In the genomic region with DNA sequence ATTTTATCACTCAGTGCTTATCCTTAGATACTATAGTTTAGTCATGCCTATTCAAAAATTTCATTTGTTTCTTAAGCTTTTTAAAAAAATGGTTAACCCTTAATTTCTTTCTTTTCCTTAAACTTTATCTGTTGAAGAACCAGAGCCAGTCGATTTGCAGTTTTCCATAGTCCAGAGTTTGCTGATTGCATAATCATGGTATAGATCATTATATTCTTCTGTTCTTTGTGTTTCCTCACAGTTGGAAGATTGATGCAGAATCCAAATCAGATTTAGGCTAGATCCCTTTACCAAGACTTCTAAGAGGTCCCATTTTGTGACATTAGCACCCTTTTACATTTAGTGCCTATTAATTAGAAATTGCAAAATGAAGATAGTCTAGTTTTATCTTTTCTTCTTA, we compare ENCODE assay signal across 34 cellular contexts. TPM values are rescaled to one million over a fixed set of nuclear protein-coding genes. Genes with fewer than 3 reads are reported as not detected.
"Had no signal": no experiment of that assay in that cellular context is flagged by ENCODE, and none has a peak within 500 bp of the region (broad histone marks: within the 10 kb centered on the region; RNA-seq: fewer than 3 reads in every experiment).

No MANE protein-coding gene starts in this region.

- H3K27me3 ChIP-seq: esophagus muscularis mucosa, foreskin keratinocyte, ovary, stomach, tibial artery had no signal

- H3K9me3 ChIP-seq: esophagus muscularis mucosa, mucosa of descending colon, ovary, stomach, tibial artery had no signal

- DNase-seq: dermis blood vessel endothelial cell; effector memory CD4-positive, alpha-beta T cell; foreskin keratinocyte; glutamatergic neuron; hypothalamus; immature natural killer cell; mesenchymal stem cell; mucosa of descending colon; naive B cell; nucleus accumbens; ovary; retina; stimulated activated CD4-positive, alpha-beta T cell treated with anti-CD3 and anti-CD28 coated beads, Interleukin-2, amount 100 ng/mL, for 24 hours; stimulated activated CD4-positive, alpha-beta T cell treated with anti-CD3 and anti-CD28 coated beads, Interleukin-4, amount 100 ng/mL, for 24 hours; stimulated activated naive CD4-positive, alpha-beta T cell treated with Interleukin-2 at 50 U/mL for 16 hours; stomach; tibial artery had no signal

- H3K36me3 ChIP-seq: ovary had no signal

- H3K36me3 Mint-ChIP-seq: immature natural killer cell; natural killer cell treated with Interleukin-12 subunit alpha and Interleukin-12 subunit beta and Interleukin-15 and Interleukin-18, amount 100 ng/mL, for 72 hours; stimulated activated effector memory CD8-positive, alpha-beta T cell treated with anti-CD3 and anti-CD28 coated beads, Interleukin-12 subunit alpha, Interleukin-12 subunit beta, amount 100 ng/mL, for 72 hours had no signal

- H3K27me3 Mint-ChIP-seq: naive B cell; natural killer cell treated with Interleukin-12 subunit alpha and Interleukin-12 subunit beta and Interleukin-15 and Interleukin-18, amount 100 ng/mL, for 72 hours; type B pancreatic cell had no signal

- ATAC-seq: foreskin keratinocyte; left lobe of liver; mucosa of descending colon; sciatic nerve; stimulated activated effector memory CD8-positive, alpha-beta T cell treated with anti-CD3 and anti-CD28 coated beads, Interleukin-12 subunit alpha, Interleukin-12 subunit beta, amount 100 ng/mL, for 72 hours had no signal

- H3K9me3 Mint-ChIP-seq: immature natural killer cell; naive B cell; natural killer cell treated with Interleukin-12 subunit alpha and Interleukin-12 subunit beta and Interleukin-15 and Interleukin-18, amount 100 ng/mL, for 72 hours; neural crest cell; stimulated activated effector memory CD8-positive, alpha-beta T cell treated with anti-CD3 and anti-CD28 coated beads, Interleukin-12 subunit alpha, Interleukin-12 subunit beta, amount 100 ng/mL, for 72 hours; type B pancreatic cell had no signal

- FAIRE-seq: endothelial cell of umbilical vein, keratinocyte had no signal

- H3K4me3 ChIP-seq: coronary artery, esophagus muscularis mucosa, mucosa of descending colon, ovary, stomach, tibial artery had no signal

- H3K4me1 ChIP-seq: esophagus muscularis mucosa, foreskin keratinocyte, stomach, tibial artery had no signal

- H3K27ac ChIP-seq: coronary artery, esophagus muscularis mucosa, foreskin keratinocyte, ovary, stomach, tibial artery had no signal

- H3K4me3 Mint-ChIP-seq: immature natural killer cell; mesothelial cell of epicardium; naive B cell; natural killer cell treated with Interleukin-12 subunit alpha and Interleukin-12 subunit beta and Interleukin-15 and Interleukin-18, amount 100 ng/mL, for 72 hours; neural crest cell; stimulated activated effector memory CD8-positive, alpha-beta T cell treated with anti-CD3 and anti-CD28 coated beads, Interleukin-12 subunit alpha, Interleukin-12 subunit beta, amount 100 ng/mL, for 72 hours; type B pancreatic cell had no signal

- H3K27ac Mint-ChIP-seq: immature natural killer cell; mesothelial cell of epicardium; natural killer cell treated with Interleukin-12 subunit alpha and Interleukin-12 subunit beta and Interleukin-15 and Interleukin-18, amount 100 ng/mL, for 72 hours; stimulated activated effector memory CD8-positive, alpha-beta T cell treated with anti-CD3 and anti-CD28 coated beads, Interleukin-12 subunit alpha, Interleukin-12 subunit beta, amount 100 ng/mL, for 72 hours; type B pancreatic cell had no signal

- H3K4me1 Mint-ChIP-seq: mesothelial cell of epicardium; neural crest cell; stimulated activated effector memory CD8-positive, alpha-beta T cell treated with anti-CD3 and anti-CD28 coated beads, Interleukin-12 subunit alpha, Interleukin-12 subunit beta, amount 100 ng/mL, for 72 hours had no signal

RNA-seq across cellular contexts. Expression of a gene that starts 50.0 kb away (rescaled TPM):
- total RNA-seq: dermis blood vessel endothelial cell; endothelial cell of umbilical vein; epithelial cell of proximal tubule; esophagus muscularis mucosa; foreskin keratinocyte; left lobe of liver; lower leg skin; lung microvascular endothelial cell; natural killer cell treated with Interleukin-12 subunit alpha and Interleukin-12 subunit beta and Interleukin-15 and Interleukin-18, amount 100 ng/mL, for 72 hours; pulmonary artery endothelial cell; sciatic nerve had no signal
- polyA plus RNA-seq: fibroblast of lung, foreskin keratinocyte, immature natural killer cell, keratinocyte, stomach, urinary bladder had no signal
